ENCODE assay signal across 10 cellular contexts in the genomic region with DNA sequence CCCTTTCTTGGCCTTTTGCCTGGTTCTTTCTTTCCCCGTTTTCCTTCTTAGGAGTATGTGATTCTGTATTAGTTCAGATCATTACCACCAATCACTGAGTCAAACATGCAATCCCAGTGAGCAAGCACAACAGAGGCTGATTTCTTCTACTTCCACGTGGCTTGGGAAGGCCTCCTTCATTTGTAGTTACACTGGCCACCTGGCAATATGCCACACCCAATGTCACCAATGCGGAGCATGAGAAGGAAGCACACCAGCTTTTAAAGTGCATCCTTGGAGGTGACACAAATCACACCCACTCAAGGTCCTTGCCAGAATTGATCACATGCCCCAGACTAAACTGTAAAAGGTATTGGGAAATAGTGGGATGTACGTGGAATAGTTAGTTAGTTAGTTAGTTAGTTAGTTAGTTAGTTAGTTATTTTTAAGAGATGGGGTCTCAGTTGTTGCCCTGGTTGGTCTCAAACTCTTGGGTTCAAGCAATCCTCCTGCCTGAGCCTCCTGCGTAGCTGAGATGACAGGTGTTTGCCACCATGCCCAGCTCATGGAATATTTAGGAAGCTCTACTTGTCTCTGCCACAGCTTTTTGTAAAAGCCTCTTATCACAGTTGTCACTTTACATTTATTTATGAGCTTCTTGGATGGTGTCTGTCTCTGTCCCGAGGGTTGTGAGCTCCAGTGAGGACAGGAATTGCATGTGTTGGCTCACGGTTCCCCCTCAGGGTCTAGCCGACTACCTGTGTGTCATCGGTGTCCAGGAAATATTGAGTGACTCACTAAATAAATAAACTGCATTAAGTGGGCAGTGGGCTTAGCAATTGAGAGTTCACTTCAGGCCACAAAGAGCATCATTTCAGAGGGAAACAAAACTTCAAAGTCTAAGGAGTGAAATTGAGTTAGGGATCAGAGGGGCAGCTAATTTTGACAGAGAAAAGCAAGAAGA. TPM values are rescaled to one million over a fixed set of nuclear protein-coding genes. Genes with fewer than 3 reads are reported as not detected.
DNase-seq lines count a peak whose midpoint lies in the region; ATAC-seq and TF ChIP-seq lines count a peak whose summit lies in the region.
"Had no signal": no experiment of that assay in that cellular context is flagged by ENCODE, and none has a peak within 500 bp of the region (broad histone marks: within the 10 kb centered on the region; RNA-seq: fewer than 3 reads in every experiment).

No MANE protein-coding gene starts in this region.

- no peak overlapping the region for H3K27ac Mint-ChIP-seq in endodermal cell
- peak overlapping the region; percentile 42 for H3K27ac Mint-ChIP-seq in progenitor cell of endocrine pancreas

- H3K9ac ChIP-seq in endodermal cell (ENCODE audit: extremely low read depth, low read length, poor library complexity, severe bottlenecking): no peak overlapping the region

- H3K4me3 ChIP-seq in endodermal cell (ENCODE audit: low read length): no peak overlapping the region
- H3K4me3 ChIP-seq: lower lobe of right lung had no signal

- H3K4me1 ChIP-seq in endodermal cell (ENCODE audit: control insufficient read depth, insufficient read depth, low read length): no peaks in the 10 kb centered on the region
- H3K4me1 ChIP-seq: lower lobe of right lung had no signal

- no peaks in the 10 kb centered on the region for H3K27me3 ChIP-seq in endodermal cell (ENCODE audit: control insufficient read depth, insufficient read depth, low read length, poor library complexity, severe bottlenecking)

- TF ChIP-seq CTCF in endodermal cell (conservative IDR thresholded peaks at IDR 0.05) (no peak), progenitor cell of endocrine pancreas (IDR thresholded peaks at IDR 0.05; ENCODE audit: unreplicated experiment) (no peak)

- H3K36me3 Mint-ChIP-seq in endodermal cell (ENCODE audit: low read depth) (no peaks in the 10 kb centered on the region), progenitor cell of endocrine pancreas (ENCODE audit: insufficient read depth) (no peaks in the 10 kb centered on the region)

- H3K36me3 ChIP-seq in endodermal cell (ENCODE audit: control insufficient read depth, insufficient read depth, low read length): no peaks in the 10 kb centered on the region
- H3K36me3 ChIP-seq: lower lobe of right lung had no signal

- peak in 2 of 3 experiments; percentile 58 to 71 for DNase-seq in NCI-H1417 (lab: John Stamatoyannopoulos, UW)
- no peak for DNase-seq in NCI-H1417 treated with DMSO at 0.1 percent for 48 hours (lab: John Stamatoyannopoulos, UW)
- peak; percentile 70 for DNase-seq in NCI-H510A (lab: John Stamatoyannopoulos, UW)
- DNase-seq in endodermal cell: no peak
- DNase-seq in progenitor cell of endocrine pancreas (ENCODE audit: low spot score, unreplicated experiment): no peak
- no peak for DNase-seq in central memory CD4-positive, alpha-beta T cell
- DNase-seq: activated gamma-delta T cell, lower lobe of right lung had no signal

- H3K9me3 Mint-ChIP-seq in endodermal cell (no peaks in the 10 kb centered on the region), progenitor cell of endocrine pancreas (ENCODE audit: low read depth) (no peaks in the 10 kb centered on the region)

- H3K9me3 ChIP-seq in endodermal cell (ENCODE audit: control insufficient read depth, low read length): no peaks in the 10 kb centered on the region
- H3K9me3 ChIP-seq: lower lobe of right lung had no signal

- peak overlapping the region; percentile 90 for H3K27ac ChIP-seq in endodermal cell (ENCODE audit: low read depth, low read length)
- H3K27ac ChIP-seq: lower lobe of right lung had no signal

- H3K4me3 Mint-ChIP-seq in endodermal cell: no peak overlapping the region
- H3K4me3 Mint-ChIP-seq in progenitor cell of endocrine pancreas (ENCODE audit: low read depth): no peak overlapping the region

- H3K4me1 Mint-ChIP-seq in endodermal cell (peaks cover 5% of the 10 kb centered on the region), progenitor cell of endocrine pancreas (ENCODE audit: low read depth) (peaks cover 12% of the 10 kb centered on the region)

- 87 to 89% methylated on average over 6 to 9 of the region's 9 CpGs for WGBS in endodermal cell (ENCODE audit: insufficient coverage in 1 of 2, insufficient read length in 1 of 2), 2 experiments

- ATAC-seq in HG03521 (IDR thresholded peaks at IDR 0.05; ENCODE audit: unreplicated experiment) (no peak), HG02884 (IDR thresholded peaks at IDR 0.05; ENCODE audit: unreplicated experiment) (no peak)
- ATAC-seq: lower lobe of right lung had no signal

- peaks cover 8% of the 10 kb centered on the region for H3K27me3 Mint-ChIP-seq in endodermal cell (ENCODE audit: insufficient read depth)
- peaks cover 27% of the 10 kb centered on the region for H3K27me3 Mint-ChIP-seq in progenitor cell of endocrine pancreas

RNA-seq across cellular contexts. Expression of gene CAB39, which starts 28.1 kb away (rescaled TPM):
- total RNA-seq in endodermal cell: 10 to 100 TPM; 41.4 to 48.4 TPM
- polyA plus RNA-seq in endodermal cell (2013, experiment 1 of 2): 49.7 TPM
- polyA plus RNA-seq in endodermal cell (2013, experiment 2 of 2): 46.8 TPM
- total RNA-seq in progenitor cell of endocrine pancreas: 44.1 and 49.0 TPM in 2 replicates

Comparison
In these comparisons a context has a peak if more than half of its experiments do, and no peak if none do; other contexts are left out.
1. DNase-seq: peak in NCI-H1417 (2 of 3) and NCI-H510A (single experiment); none in NCI-H1417 treated with DMSO at 0.1 percent for 48 hours (single experiment), endodermal cell (single experiment), progenitor cell of endocrine pancreas (single experiment) and central memory CD4-positive, alpha-beta T cell (single experiment).